Comparison of ENCODE assay signal across 1 cellular context in the genomic region with DNA sequence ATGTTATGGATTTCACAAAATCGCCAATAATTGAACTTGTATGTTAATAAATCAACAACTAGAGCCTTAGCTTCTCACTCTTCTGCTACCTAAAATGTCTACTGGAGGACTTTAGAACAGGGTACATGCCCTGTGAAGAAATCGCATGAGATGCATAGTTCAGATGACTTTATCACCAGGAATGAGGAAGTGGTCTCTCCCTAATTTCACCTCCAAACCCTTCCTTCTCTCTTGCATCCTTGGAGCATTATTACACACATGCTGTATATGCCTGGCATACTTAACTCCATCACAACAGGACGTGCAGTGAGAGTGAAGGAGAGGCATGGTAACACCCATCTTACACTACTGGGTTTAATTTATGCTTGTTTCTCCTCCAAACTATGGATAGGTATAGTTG.
TF ChIP-seq lines count a peak whose summit lies in the region.

No MANE protein-coding gene starts in this region.

TF ChIP-seq in HepG2, 621 proteins besides CTCF, POLR2A, EP300 and RAD21 (continued from another document):
- TF ChIP-seq, protein P1, sequence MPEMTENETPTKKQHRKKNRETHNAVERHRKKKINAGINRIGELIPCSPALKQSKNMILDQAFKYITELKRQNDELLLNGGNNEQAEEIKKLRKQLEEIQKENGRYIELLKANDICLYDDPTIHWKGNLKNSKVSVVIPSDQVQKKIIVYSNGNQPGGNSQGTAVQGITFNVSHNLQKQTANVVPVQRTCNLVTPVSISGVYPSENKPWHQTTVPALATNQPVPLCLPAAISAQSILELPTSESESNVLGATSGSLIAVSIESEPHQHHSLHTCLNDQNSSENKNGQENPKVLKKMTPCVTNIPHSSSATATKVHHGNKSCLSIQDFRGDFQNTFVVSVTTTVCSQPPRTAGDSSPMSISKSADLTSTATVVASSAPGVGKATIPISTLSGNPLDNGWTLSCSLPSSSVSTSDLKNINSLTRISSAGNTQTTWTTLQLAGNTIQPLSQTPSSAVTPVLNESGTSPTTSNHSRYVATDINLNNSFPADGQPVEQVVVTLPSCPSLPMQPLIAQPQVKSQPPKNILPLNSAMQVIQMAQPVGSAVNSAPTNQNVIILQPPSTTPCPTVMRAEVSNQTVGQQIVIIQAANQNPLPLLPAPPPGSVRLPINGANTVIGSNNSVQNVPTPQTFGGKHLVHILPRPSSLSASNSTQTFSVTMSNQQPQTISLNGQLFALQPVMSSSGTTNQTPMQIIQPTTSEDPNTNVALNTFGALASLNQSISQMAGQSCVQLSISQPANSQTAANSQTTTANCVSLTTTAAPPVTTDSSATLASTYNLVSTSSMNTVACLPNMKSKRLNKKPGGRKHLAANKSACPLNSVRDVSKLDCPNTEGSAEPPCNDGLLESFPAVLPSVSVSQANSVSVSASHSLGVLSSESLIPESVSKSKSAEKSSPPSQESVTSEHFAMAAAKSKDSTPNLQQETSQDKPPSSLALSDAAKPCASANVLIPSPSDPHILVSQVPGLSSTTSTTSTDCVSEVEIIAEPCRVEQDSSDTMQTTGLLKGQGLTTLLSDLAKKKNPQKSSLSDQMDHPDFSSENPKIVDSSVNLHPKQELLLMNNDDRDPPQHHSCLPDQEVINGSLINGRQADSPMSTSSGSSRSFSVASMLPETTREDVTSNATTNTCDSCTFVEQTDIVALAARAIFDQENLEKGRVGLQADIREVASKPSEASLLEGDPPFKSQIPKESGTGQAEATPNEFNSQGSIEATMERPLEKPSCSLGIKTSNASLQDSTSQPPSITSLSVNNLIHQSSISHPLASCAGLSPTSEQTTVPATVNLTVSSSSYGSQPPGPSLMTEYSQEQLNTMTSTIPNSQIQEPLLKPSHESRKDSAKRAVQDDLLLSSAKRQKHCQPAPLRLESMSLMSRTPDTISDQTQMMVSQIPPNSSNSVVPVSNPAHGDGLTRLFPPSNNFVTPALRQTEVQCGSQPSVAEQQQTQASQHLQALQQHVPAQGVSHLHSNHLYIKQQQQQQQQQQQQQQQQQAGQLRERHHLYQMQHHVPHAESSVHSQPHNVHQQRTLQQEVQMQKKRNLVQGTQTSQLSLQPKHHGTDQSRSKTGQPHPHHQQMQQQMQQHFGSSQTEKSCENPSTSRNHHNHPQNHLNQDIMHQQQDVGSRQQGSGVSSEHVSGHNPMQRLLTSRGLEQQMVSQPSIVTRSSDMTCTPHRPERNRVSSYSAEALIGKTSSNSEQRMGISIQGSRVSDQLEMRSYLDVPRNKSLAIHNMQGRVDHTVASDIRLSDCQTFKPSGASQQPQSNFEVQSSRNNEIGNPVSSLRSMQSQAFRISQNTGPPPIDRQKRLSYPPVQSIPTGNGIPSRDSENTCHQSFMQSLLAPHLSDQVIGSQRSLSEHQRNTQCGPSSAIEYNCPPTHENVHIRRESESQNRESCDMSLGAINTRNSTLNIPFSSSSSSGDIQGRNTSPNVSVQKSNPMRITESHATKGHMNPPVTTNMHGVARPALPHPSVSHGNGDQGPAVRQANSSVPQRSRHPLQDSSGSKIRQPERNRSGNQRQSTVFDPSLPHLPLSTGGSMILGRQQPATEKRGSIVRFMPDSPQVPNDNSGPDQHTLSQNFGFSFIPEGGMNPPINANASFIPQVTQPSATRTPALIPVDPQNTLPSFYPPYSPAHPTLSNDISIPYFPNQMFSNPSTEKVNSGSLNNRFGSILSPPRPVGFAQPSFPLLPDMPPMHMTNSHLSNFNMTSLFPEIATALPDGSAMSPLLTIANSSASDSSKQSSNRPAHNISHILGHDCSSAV (CRISPR knock-in tag; IDR thresholded peaks at IDR 0.05; ENCODE audit: borderline replicate concordance): no peak
